Comparison of ENCODE assay signal across 1 cellular context in the genomic region with DNA sequence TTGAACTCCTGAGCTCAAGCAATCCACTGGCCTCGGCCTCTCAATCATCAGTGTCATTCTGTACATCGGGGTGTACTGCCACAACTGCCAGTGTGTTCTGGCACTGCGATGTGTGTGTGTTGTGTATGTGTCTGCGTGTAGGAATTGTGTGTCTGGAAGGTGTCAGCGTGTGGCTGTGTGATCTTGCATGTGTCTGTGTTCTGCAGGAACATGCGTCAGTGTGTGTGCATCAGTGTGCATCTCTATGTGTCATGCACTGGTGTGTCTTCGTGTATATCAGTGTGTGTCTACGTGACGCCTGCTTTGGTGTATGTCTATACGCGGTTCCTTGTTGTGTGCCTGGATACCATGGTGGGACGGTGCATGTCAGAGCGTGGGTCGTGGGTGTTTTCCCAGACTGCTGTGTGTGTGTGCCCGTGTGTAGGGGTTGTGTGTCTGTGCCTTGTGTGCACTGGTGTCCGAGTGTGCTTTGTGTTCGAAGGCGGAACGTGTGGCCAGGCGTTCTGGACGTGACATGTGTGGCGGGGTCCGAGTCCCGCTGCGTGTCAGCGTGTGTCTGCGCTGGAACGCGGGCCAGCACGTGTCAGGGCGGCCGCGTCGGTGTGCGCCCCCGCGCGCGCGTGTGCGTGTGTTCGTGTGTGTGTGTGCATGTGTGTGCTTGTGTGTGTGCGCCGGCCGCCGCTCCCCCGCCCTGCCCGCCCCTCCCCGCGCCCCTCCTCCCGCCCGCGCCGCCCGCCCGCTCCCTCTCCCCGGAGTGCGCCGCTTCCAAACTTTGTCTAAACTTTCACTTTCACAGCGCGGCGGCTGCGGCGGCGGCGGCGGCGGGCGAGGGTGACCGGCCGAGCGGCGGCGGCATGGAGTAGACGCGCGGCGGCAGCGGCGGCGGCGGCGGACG.
TF ChIP-seq lines count a peak whose summit lies in the region.

A gene (plus strand): TSS at position 775 of the 895 bp plus-strand sequence. CDS start 363 bp downstream, outside the sequence.

TF ChIP-seq in HepG2, 621 proteins besides CTCF, POLR2A, EP300 and RAD21 (continued from another document and continues in another):
- TF ChIP-seq, protein P1, sequence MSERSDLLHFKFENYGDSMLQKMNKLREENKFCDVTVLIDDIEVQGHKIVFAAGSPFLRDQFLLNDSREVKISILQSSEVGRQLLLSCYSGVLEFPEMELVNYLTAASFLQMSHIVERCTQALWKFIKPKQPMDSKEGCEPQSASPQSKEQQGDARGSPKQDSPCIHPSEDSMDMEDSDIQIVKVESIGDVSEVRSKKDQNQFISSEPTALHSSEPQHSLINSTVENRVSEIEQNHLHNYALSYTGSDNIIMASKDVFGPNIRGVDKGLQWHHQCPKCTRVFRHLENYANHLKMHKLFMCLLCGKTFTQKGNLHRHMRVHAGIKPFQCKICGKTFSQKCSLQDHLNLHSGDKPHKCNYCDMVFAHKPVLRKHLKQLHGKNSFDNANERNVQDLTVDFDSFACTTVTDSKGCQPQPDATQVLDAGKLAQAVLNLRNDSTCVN (CRISPR knock-in tag; IDR thresholded peaks at IDR 0.05; ENCODE audit: borderline replicate concordance), result no peak
- TF ChIP-seq HOXA3 (CRISPR knock-in tag; IDR thresholded peaks at IDR 0.05) (peak; percentile 60), XBP1 (CRISPR knock-in tag; IDR thresholded peaks at IDR 0.05) (no peak), ZNF775 (CRISPR knock-in tag; IDR thresholded peaks at IDR 0.05; ENCODE audit: borderline replicate concordance) (no peak), GTF2F1 (IDR thresholded peaks at IDR 0.05; ENCODE audit: low read length) (no peak), FLYWCH1 (CRISPR knock-in tag; IDR thresholded peaks at IDR 0.05) (no peak), SMARCC2 (IDR thresholded peaks at IDR 0.05) (no peak), ZNF543 (CRISPR knock-in tag; IDR thresholded peaks at IDR 0.05) (no peak), ZNF788 (CRISPR knock-in tag; IDR thresholded peaks at IDR 0.05; ENCODE audit: borderline replicate concordance) (peak; percentile 40; the same call in 1 of the 2 replicates), TEAD3 (CRISPR knock-in tag; optimal IDR thresholded peaks at IDR 0.05; ENCODE audit: borderline replicate concordance) (peak; percentile 19), YEATS2 (CRISPR knock-in tag; IDR thresholded peaks at IDR 0.05; ENCODE audit: borderline replicate concordance) (no peak), ZNF44 (CRISPR knock-in tag; IDR thresholded peaks at IDR 0.05) (no peak), ATAD3A (CRISPR knock-in tag; IDR thresholded peaks at IDR 0.05) (no peak), TBX2 (CRISPR knock-in tag; IDR thresholded peaks at IDR 0.05; ENCODE audit: borderline replicate concordance) (no peak), ARHGAP35 (CRISPR knock-in tag; IDR thresholded peaks at IDR 0.05; ENCODE audit: borderline replicate concordance) (no peak), RELA (CRISPR knock-in tag; IDR thresholded peaks at IDR 0.05) (no peak), ZNF234 (CRISPR knock-in tag; conservative IDR thresholded peaks at IDR 0.05) (no peak), ZNF550 (CRISPR knock-in tag; IDR thresholded peaks at IDR 0.05; ENCODE audit: borderline replicate concordance) (no peak), SNRNP70 (IDR thresholded peaks at IDR 0.05; ENCODE audit: low read depth, low read length) (no peak), NFIB (CRISPR knock-in tag; IDR thresholded peaks at IDR 0.05; ENCODE audit: borderline replicate concordance) (no peak), POLR2G (IDR thresholded peaks at IDR 0.05; ENCODE audit: low read depth, low read length) (no peak), ZNF101 (CRISPR knock-in tag; IDR thresholded peaks at IDR 0.05; ENCODE audit: borderline replicate concordance, low read depth) (no peak), RORA (CRISPR knock-in tag; IDR thresholded peaks at IDR 0.05) (no peak), PPARG (CRISPR knock-in tag; conservative IDR thresholded peaks at IDR 0.05) (no peak), ATM (IDR thresholded peaks at IDR 0.05; ENCODE audit: borderline replicate concordance) (no peak)
- TF ChIP-seq, protein P2, sequence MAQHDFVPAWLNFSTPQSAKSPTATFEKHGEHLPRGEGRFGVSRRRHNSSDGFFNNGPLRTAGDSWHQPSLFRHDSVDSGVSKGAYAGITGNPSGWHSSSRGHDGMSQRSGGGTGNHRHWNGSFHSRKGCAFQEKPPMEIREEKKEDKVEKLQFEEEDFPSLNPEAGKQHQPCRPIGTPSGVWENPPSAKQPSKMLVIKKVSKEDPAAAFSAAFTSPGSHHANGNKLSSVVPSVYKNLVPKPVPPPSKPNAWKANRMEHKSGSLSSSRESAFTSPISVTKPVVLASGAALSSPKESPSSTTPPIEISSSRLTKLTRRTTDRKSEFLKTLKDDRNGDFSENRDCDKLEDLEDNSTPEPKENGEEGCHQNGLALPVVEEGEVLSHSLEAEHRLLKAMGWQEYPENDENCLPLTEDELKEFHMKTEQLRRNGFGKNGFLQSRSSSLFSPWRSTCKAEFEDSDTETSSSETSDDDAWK (CRISPR knock-in tag; IDR thresholded peaks at IDR 0.05), result no peak
- TF ChIP-seq, protein P3, sequence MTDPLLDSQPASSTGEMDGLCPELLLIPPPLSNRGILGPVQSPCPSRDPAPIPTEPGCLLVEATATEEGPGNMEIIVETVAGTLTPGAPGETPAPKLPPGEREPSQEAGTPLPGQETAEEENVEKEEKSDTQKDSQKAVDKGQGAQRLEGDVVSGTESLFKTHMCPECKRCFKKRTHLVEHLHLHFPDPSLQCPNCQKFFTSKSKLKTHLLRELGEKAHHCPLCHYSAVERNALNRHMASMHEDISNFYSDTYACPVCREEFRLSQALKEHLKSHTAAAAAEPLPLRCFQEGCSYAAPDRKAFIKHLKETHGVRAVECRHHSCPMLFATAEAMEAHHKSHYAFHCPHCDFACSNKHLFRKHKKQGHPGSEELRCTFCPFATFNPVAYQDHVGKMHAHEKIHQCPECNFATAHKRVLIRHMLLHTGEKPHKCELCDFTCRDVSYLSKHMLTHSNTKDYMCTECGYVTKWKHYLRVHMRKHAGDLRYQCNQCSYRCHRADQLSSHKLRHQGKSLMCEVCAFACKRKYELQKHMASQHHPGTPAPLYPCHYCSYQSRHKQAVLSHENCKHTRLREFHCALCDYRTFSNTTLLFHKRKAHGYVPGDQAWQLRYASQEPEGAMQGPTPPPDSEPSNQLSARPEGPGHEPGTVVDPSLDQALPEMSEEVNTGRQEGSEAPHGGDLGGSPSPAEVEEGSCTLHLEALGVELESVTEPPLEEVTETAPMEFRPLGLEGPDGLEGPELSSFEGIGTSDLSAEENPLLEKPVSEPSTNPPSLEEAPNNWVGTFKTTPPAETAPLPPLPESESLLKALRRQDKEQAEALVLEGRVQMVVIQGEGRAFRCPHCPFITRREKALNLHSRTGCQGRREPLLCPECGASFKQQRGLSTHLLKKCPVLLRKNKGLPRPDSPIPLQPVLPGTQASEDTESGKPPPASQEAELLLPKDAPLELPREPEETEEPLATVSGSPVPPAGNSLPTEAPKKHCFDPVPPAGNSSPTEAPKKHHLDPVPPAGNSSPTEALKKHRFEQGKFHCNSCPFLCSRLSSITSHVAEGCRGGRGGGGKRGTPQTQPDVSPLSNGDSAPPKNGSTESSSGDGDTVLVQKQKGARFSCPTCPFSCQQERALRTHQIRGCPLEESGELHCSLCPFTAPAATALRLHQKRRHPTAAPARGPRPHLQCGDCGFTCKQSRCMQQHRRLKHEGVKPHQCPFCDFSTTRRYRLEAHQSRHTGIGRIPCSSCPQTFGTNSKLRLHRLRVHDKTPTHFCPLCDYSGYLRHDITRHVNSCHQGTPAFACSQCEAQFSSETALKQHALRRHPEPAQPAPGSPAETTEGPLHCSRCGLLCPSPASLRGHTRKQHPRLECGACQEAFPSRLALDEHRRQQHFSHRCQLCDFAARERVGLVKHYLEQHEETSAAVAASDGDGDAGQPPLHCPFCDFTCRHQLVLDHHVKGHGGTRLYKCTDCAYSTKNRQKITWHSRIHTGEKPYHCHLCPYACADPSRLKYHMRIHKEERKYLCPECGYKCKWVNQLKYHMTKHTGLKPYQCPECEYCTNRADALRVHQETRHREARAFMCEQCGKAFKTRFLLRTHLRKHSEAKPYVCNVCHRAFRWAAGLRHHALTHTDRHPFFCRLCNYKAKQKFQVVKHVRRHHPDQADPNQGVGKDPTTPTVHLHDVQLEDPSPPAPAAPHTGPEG (CRISPR knock-in tag; IDR thresholded peaks at IDR 0.05), result 0 out of 2 replicates have a peak, but pooled peaks have one; percentile 63
- TF ChIP-seq, protein P4, sequence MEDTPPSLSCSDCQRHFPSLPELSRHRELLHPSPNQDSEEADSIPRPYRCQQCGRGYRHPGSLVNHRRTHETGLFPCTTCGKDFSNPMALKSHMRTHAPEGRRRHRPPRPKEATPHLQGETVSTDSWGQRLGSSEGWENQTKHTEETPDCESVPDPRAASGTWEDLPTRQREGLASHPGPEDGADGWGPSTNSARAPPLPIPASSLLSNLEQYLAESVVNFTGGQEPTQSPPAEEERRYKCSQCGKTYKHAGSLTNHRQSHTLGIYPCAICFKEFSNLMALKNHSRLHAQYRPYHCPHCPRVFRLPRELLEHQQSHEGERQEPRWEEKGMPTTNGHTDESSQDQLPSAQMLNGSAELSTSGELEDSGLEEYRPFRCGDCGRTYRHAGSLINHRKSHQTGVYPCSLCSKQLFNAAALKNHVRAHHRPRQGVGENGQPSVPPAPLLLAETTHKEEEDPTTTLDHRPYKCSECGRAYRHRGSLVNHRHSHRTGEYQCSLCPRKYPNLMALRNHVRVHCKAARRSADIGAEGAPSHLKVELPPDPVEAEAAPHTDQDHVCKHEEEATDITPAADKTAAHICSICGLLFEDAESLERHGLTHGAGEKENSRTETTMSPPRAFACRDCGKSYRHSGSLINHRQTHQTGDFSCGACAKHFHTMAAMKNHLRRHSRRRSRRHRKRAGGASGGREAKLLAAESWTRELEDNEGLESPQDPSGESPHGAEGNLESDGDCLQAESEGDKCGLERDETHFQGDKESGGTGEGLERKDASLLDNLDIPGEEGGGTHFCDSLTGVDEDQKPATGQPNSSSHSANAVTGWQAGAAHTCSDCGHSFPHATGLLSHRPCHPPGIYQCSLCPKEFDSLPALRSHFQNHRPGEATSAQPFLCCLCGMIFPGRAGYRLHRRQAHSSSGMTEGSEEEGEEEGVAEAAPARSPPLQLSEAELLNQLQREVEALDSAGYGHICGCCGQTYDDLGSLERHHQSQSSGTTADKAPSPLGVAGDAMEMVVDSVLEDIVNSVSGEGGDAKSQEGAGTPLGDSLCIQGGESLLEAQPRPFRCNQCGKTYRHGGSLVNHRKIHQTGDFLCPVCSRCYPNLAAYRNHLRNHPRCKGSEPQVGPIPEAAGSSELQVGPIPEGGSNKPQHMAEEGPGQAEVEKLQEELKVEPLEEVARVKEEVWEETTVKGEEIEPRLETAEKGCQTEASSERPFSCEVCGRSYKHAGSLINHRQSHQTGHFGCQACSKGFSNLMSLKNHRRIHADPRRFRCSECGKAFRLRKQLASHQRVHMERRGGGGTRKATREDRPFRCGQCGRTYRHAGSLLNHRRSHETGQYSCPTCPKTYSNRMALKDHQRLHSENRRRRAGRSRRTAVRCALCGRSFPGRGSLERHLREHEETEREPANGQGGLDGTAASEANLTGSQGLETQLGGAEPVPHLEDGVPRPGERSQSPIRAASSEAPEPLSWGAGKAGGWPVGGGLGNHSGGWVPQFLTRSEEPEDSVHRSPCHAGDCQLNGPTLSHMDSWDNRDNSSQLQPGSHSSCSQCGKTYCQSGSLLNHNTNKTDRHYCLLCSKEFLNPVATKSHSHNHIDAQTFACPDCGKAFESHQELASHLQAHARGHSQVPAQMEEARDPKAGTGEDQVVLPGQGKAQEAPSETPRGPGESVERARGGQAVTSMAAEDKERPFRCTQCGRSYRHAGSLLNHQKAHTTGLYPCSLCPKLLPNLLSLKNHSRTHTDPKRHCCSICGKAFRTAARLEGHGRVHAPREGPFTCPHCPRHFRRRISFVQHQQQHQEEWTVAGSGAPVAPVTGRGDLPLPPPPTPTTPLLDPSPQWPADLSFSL (CRISPR knock-in tag; IDR thresholded peaks at IDR 0.05), result peak; percentile 98
- TF ChIP-seq, protein P5, sequence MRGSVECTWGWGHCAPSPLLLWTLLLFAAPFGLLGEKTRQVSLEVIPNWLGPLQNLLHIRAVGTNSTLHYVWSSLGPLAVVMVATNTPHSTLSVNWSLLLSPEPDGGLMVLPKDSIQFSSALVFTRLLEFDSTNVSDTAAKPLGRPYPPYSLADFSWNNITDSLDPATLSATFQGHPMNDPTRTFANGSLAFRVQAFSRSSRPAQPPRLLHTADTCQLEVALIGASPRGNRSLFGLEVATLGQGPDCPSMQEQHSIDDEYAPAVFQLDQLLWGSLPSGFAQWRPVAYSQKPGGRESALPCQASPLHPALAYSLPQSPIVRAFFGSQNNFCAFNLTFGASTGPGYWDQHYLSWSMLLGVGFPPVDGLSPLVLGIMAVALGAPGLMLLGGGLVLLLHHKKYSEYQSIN (CRISPR knock-in tag; IDR thresholded peaks at IDR 0.05; ENCODE audit: borderline replicate concordance), result no peak
- TF ChIP-seq, protein P6, sequence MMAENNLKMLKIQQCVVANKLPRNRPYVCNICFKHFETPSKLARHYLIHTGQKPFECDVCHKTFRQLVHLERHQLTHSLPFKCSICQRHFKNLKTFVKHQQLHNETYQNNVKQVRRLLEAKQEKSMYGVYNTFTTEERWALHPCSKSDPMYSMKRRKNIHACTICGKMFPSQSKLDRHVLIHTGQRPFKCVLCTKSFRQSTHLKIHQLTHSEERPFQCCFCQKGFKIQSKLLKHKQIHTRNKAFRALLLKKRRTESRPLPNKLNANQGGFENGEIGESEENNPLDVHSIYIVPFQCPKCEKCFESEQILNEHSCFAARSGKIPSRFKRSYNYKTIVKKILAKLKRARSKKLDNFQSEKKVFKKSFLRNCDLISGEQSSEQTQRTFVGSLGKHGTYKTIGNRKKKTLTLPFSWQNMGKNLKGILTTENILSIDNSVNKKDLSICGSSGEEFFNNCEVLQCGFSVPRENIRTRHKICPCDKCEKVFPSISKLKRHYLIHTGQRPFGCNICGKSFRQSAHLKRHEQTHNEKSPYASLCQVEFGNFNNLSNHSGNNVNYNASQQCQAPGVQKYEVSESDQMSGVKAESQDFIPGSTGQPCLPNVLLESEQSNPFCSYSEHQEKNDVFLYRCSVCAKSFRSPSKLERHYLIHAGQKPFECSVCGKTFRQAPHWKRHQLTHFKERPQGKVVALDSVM (CRISPR knock-in tag; IDR thresholded peaks at IDR 0.05), result no peak
- TF ChIP-seq, protein P7, sequence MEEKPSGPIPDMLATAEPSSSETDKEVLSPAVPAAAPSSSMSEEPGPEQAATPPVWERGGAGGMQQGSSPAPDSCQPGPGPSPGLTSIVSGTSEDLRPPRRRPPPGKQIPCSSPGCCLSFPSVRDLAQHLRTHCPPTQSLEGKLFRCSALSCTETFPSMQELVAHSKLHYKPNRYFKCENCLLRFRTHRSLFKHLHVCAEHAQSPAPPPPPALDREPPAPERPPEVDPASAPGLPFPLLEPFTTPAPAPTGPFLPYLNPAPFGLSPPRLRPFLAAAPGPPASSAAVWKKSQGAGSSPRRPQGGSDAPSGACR (CRISPR knock-in tag; IDR thresholded peaks at IDR 0.05), result no peak
- TF ChIP-seq, protein P8, sequence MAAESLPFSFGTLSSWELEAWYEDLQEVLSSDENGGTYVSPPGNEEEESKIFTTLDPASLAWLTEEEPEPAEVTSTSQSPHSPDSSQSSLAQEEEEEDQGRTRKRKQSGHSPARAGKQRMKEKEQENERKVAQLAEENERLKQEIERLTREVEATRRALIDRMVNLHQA (CRISPR knock-in tag; IDR thresholded peaks at IDR 0.05), result no peak
- TF ChIP-seq, protein P9, sequence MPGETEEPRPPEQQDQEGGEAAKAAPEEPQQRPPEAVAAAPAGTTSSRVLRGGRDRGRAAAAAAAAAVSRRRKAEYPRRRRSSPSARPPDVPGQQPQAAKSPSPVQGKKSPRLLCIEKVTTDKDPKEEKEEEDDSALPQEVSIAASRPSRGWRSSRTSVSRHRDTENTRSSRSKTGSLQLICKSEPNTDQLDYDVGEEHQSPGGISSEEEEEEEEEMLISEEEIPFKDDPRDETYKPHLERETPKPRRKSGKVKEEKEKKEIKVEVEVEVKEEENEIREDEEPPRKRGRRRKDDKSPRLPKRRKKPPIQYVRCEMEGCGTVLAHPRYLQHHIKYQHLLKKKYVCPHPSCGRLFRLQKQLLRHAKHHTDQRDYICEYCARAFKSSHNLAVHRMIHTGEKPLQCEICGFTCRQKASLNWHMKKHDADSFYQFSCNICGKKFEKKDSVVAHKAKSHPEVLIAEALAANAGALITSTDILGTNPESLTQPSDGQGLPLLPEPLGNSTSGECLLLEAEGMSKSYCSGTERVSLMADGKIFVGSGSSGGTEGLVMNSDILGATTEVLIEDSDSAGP (CRISPR knock-in tag; IDR thresholded peaks at IDR 0.05; ENCODE audit: borderline replicate concordance), result no peak
